Comparison of ENCODE assay signal across 1 cellular context in genomic region chr11:61682093-61682732, GRCh38.
TF ChIP-seq lines count a peak whose summit lies in the region.

No MANE protein-coding gene starts in this region.

TF ChIP-seq in HepG2, 621 proteins besides CTCF, POLR2A, EP300 and RAD21 (continued from another document and continues in another):
- TF ChIP-seq ZFP91 (CRISPR knock-in tag; IDR thresholded peaks at IDR 0.05; ENCODE audit: borderline replicate concordance), result peak; percentile 98
- TF ChIP-seq, protein P1, sequence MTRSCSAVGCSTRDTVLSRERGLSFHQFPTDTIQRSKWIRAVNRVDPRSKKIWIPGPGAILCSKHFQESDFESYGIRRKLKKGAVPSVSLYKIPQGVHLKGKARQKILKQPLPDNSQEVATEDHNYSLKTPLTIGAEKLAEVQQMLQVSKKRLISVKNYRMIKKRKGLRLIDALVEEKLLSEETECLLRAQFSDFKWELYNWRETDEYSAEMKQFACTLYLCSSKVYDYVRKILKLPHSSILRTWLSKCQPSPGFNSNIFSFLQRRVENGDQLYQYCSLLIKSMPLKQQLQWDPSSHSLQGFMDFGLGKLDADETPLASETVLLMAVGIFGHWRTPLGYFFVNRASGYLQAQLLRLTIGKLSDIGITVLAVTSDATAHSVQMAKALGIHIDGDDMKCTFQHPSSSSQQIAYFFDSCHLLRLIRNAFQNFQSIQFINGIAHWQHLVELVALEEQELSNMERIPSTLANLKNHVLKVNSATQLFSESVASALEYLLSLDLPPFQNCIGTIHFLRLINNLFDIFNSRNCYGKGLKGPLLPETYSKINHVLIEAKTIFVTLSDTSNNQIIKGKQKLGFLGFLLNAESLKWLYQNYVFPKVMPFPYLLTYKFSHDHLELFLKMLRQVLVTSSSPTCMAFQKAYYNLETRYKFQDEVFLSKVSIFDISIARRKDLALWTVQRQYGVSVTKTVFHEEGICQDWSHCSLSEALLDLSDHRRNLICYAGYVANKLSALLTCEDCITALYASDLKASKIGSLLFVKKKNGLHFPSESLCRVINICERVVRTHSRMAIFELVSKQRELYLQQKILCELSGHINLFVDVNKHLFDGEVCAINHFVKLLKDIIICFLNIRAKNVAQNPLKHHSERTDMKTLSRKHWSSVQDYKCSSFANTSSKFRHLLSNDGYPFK (CRISPR knock-in tag; IDR thresholded peaks at IDR 0.05; ENCODE audit: borderline replicate concordance), result no peak
- TF ChIP-seq MAFK (conservative IDR thresholded peaks at IDR 0.05 in 1 of 2, IDR thresholded peaks at IDR 0.05 in 1 of 2; ENCODE audit: low read length in 2 of 2), result no peak; a peak in 1 of 4 replicates
- no peak for TF ChIP-seq FOXM1 (CRISPR knock-in tag; IDR thresholded peaks at IDR 0.05)
- TF ChIP-seq GATAD1 (CRISPR knock-in tag; IDR thresholded peaks at IDR 0.05), result peak; percentile 69
- no peak for TF ChIP-seq ZC3H4 (CRISPR knock-in tag; IDR thresholded peaks at IDR 0.05; ENCODE audit: borderline replicate concordance)
- TF ChIP-seq BCLAF1 (IDR thresholded peaks at IDR 0.05), result no peak
- no peak for TF ChIP-seq SRF (IDR thresholded peaks at IDR 0.05; ENCODE audit: low read depth, low read length)
- TF ChIP-seq ZBTB44 (CRISPR knock-in tag; IDR thresholded peaks at IDR 0.05), result no peak; the same call in 1 of the 2 replicates
- no peak for TF ChIP-seq ZNF577 (CRISPR knock-in tag; IDR thresholded peaks at IDR 0.05; ENCODE audit: borderline replicate concordance, low read depth)
- no peak; the same call in 1 of the 2 replicates for TF ChIP-seq MED13 (CRISPR knock-in tag; IDR thresholded peaks at IDR 0.05)
- TF ChIP-seq REPIN1 (CRISPR knock-in tag; IDR thresholded peaks at IDR 0.05; ENCODE audit: borderline replicate concordance, low read depth), result peak; percentile 87
- peak; percentile 79 for TF ChIP-seq MEF2D (CRISPR knock-in tag; IDR thresholded peaks at IDR 0.05)
- peak; percentile 14 for TF ChIP-seq ASH2L (IDR thresholded peaks at IDR 0.05; ENCODE audit: insufficient read length, low read depth, low read length)
- TF ChIP-seq E2F5 (CRISPR knock-in tag; conservative IDR thresholded peaks at IDR 0.05), result no peak
- 0 out of 2 replicates have a peak, but pooled peaks have one; percentile 53 for TF ChIP-seq ZBTB8A (CRISPR knock-in tag; IDR thresholded peaks at IDR 0.05; ENCODE audit: borderline replicate concordance, low read depth)
- TF ChIP-seq HOMEZ (CRISPR knock-in tag; IDR thresholded peaks at IDR 0.05; ENCODE audit: low read depth), result 0 out of 2 replicates have a peak, but pooled peaks have one; percentile 47
- TF ChIP-seq ZNF639 (CRISPR knock-in tag; conservative IDR thresholded peaks at IDR 0.05), result 0 out of 2 replicates have a peak, but pooled peaks have one; percentile 40
- no peak for TF ChIP-seq TBP (CRISPR knock-in tag; IDR thresholded peaks at IDR 0.05)
- no peak for TF ChIP-seq ZNF597 (CRISPR knock-in tag; IDR thresholded peaks at IDR 0.05)
- no peak; the same call in 1 of the 2 replicates for TF ChIP-seq ZFP90 (CRISPR knock-in tag; IDR thresholded peaks at IDR 0.05; ENCODE audit: borderline replicate concordance)
- no peak for TF ChIP-seq POLR2AphosphoS5 (IDR thresholded peaks at IDR 0.05; ENCODE audit: low read depth, low read length)
- no peak for TF ChIP-seq ZNF407 (CRISPR knock-in tag; IDR thresholded peaks at IDR 0.05; ENCODE audit: not compliant biosample characterization)
- TF ChIP-seq ZBTB14 (CRISPR knock-in tag; IDR thresholded peaks at IDR 0.05), result no peak
- TF ChIP-seq MBNL3 (CRISPR knock-in tag; conservative IDR thresholded peaks at IDR 0.05), result no peak
- peak; percentile 97 for TF ChIP-seq FOSL1 (CRISPR knock-in tag; IDR thresholded peaks at IDR 0.05; ENCODE audit: borderline replicate concordance)
- TF ChIP-seq SALL2 (CRISPR knock-in tag; IDR thresholded peaks at IDR 0.05), result 0 out of 2 replicates have a peak, but pooled peaks have one; percentile 27
- TF ChIP-seq NFYB (CRISPR knock-in tag; IDR thresholded peaks at IDR 0.05), result peak; percentile 72
- peak; percentile 93 for TF ChIP-seq XRCC5 (optimal IDR thresholded peaks at IDR 0.05; ENCODE audit: low read length)
